Comparison of ENCODE assay signal across 1 cellular context in the genomic region with DNA sequence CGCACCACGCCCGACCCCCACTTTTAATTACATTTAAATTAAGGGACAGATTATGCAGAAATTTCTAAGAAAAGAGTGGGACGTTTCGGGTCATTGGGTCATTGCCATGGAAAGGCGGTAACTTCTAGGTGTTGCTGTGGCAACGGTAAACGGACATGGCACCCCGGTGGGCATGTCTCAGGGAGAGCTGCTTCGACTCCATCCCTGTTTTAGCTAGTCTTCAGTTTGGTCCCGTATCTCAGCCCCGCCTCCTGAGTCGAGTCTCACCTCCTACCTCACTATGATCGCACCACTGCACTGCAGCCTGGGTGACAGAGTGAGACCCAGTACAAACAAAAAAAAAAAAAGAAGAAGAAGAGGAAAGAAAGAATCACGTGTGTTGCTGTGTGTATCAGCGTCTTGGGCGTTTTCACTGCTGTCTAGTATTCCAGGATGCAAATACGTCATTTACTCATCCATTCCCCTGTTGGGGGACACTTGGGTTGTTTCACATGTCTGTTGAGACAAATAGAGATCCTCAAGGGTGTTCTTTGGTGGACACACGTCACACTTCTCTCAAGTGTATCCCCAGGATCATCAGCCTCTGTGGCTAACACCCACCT.
TF ChIP-seq lines count a peak whose summit lies in the region.

No MANE protein-coding gene starts in this region.

TF ChIP-seq in H1, 55 proteins besides CTCF, POLR2A, EP300 and RAD21:
- no peak for TF ChIP-seq SIRT6 (IDR thresholded peaks at IDR 0.05; ENCODE audit: low read length)
- no peak for TF ChIP-seq SP2 (IDR thresholded peaks at IDR 0.05; ENCODE audit: low read length)
- TF ChIP-seq BCL11A (IDR thresholded peaks at IDR 0.05; ENCODE audit: low read depth in 2 of 2, low read length in 2 of 2) = no peak
- TF ChIP-seq HDAC2 (IDR thresholded peaks at IDR 0.05; ENCODE audit: borderline replicate concordance in 1 of 2, low read depth in 2 of 2, low read length in 2 of 2) = no peak
- no peak for TF ChIP-seq RFX5 (IDR thresholded peaks at IDR 0.05; ENCODE audit: borderline replicate concordance, low read depth, low read length)
- TF ChIP-seq, protein P1, sequence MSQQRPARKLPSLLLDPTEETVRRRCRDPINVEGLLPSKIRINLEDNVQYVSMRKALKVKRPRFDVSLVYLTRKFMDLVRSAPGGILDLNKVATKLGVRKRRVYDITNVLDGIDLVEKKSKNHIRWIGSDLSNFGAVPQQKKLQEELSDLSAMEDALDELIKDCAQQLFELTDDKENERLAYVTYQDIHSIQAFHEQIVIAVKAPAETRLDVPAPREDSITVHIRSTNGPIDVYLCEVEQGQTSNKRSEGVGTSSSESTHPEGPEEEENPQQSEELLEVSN (IDR thresholded peaks at IDR 0.05) = no peak
- TF ChIP-seq KDM4A (IDR thresholded peaks at IDR 0.05; ENCODE audit: low read depth, low read length, severe bottlenecking) = no peak
- no peak for TF ChIP-seq SUZ12 (IDR thresholded peaks at IDR 0.05; ENCODE audit: low read length)
- no peak for TF ChIP-seq POLR2AphosphoS5 (IDR thresholded peaks at IDR 0.05; ENCODE audit: low read depth, low read length)
- no peak for TF ChIP-seq TAF1 (IDR thresholded peaks at IDR 0.05; ENCODE audit: low read depth, low read length)
- no peak for TF ChIP-seq ASH2L (IDR thresholded peaks at IDR 0.05; ENCODE audit: low read length)
- TF ChIP-seq SAP30 (IDR thresholded peaks at IDR 0.05; ENCODE audit: insufficient read depth, insufficient replicate concordance, low read length) = no peak
- no peak for TF ChIP-seq ZNF274 (IDR thresholded peaks at IDR 0.05; ENCODE audit: borderline replicate concordance, extremely low read depth, low read length)
- no peak for TF ChIP-seq RBBP5 (IDR thresholded peaks at IDR 0.05; ENCODE audit: borderline replicate concordance, low read depth, low read length)
- no peak for TF ChIP-seq YY1 (IDR thresholded peaks at IDR 0.05; ENCODE audit: low read depth, low read length)
- TF ChIP-seq JUND (IDR thresholded peaks at IDR 0.05; ENCODE audit: low read length) = no peak
- TF ChIP-seq KDM5A (IDR thresholded peaks at IDR 0.05; ENCODE audit: low read length) = no peak
